ENCODE assay signal across 21 cellular contexts in genomic region chr12:56753566-56753965, GRCh38. TPM values are rescaled to one million over a fixed set of nuclear protein-coding genes. Genes with fewer than 3 reads are reported as not detected.
DNase-seq lines count a peak whose midpoint lies in the region; ATAC-seq and TF ChIP-seq lines count a peak whose summit lies in the region.
"Had no signal": no experiment of that assay in that cellular context is flagged by ENCODE, and none has a peak within 500 bp of the region (broad histone marks: within the 10 kb centered on the region; RNA-seq: fewer than 3 reads in every experiment).

No MANE protein-coding gene starts in this region.

- H3K4me1 ChIP-seq in CD4-positive, CD25-positive, alpha-beta regulatory T cell (ENCODE audit: control insufficient read depth, insufficient read depth, low read length, poor library complexity, severe bottlenecking), result peaks cover 12% of the 10 kb centered on the region
- H3K4me1 ChIP-seq in CD8-positive, alpha-beta T cell (ENCODE audit: insufficient read depth, low read length), result peaks cover 11% of the 10 kb centered on the region

- POLR2A ChIA-PET in CD8-positive, alpha-beta T cell (lab: Charles Lee), result no interaction called here

- H3K27ac Mint-ChIP-seq in CD4-positive, CD25-positive, alpha-beta regulatory T cell, result no peak overlapping the region
- H3K27ac Mint-ChIP-seq in CD8-positive, alpha-beta T cell, result peak overlapping the region; percentile 66
- no peak overlapping the region for H3K27ac Mint-ChIP-seq in T-helper 17 cell
- H3K27ac Mint-ChIP-seq: activated B cell treated with CpG ODN at 0.5 μM for 24 hours had no signal

- intact Hi-C loops in CD8-positive, alpha-beta T cell (cut with DNase I, micrococcal nuclease), result loop anchor here (2.0 kb wide), 2 partner anchors 117 to 309 kb away; no protein-coding TSS in a partner anchor

- peak overlapping the region; percentile 77 to 93 (median 82) for H3K4me3 Mint-ChIP-seq in CD4-positive, CD25-positive, alpha-beta regulatory T cell
- peak overlapping the region; percentile 60 for H3K4me3 Mint-ChIP-seq in CD8-positive, alpha-beta T cell
- H3K4me3 Mint-ChIP-seq in T-helper 17 cell, result peak overlapping the region; percentile 64
- H3K4me3 Mint-ChIP-seq: activated B cell treated with CpG ODN at 0.5 μM for 24 hours had no signal

- no peak overlapping the region for H3K4me3 ChIP-seq in CD4-positive, CD25-positive, alpha-beta regulatory T cell (ENCODE audit: low read depth, low read length)
- no peak overlapping the region for H3K4me3 ChIP-seq in CD8-positive, alpha-beta T cell (ENCODE audit: low read depth, low read length)
- H3K4me3 ChIP-seq: right atrium auricular region had no signal

- H3K36me3 ChIP-seq in CD4-positive, CD25-positive, alpha-beta regulatory T cell (ENCODE audit: control insufficient read depth, insufficient read depth, low read length), result peaks cover 7% of the 10 kb centered on the region
- no peaks in the 10 kb centered on the region for H3K36me3 ChIP-seq in CD8-positive, alpha-beta T cell (ENCODE audit: insufficient read depth, low read length)
- H3K36me3 ChIP-seq: right atrium auricular region had no signal

- ATAC-seq in CD4-positive, CD25-positive, alpha-beta regulatory T cell (ENCODE audit: low read depth in 2 of 2), result no peak
- no peak for ATAC-seq in CD8-positive, alpha-beta T cell
- no peak for ATAC-seq in T-helper 17 cell
- ATAC-seq in HG02870 (IDR thresholded peaks at IDR 0.05; ENCODE audit: unreplicated experiment), result no peak
- no peak for ATAC-seq in HG03469 (IDR thresholded peaks at IDR 0.05; ENCODE audit: unreplicated experiment)

- H3K27ac ChIP-seq in CD4-positive, CD25-positive, alpha-beta regulatory T cell (ENCODE audit: insufficient read depth, low read length, poor library complexity, severe bottlenecking), result no peak overlapping the region
- no peak overlapping the region for H3K27ac ChIP-seq in CD8-positive, alpha-beta T cell (ENCODE audit: low read depth, low read length)
- H3K27ac ChIP-seq: epithelial cell of prostate, right atrium auricular region had no signal

- H3K27me3 Mint-ChIP-seq in CD4-positive, CD25-positive, alpha-beta regulatory T cell, result peaks cover 7% of the 10 kb centered on the region
- no peaks in the 10 kb centered on the region for H3K27me3 Mint-ChIP-seq in CD8-positive, alpha-beta T cell (ENCODE audit: low read depth)
- H3K27me3 Mint-ChIP-seq in T-helper 17 cell, result no peaks in the 10 kb centered on the region
- H3K27me3 Mint-ChIP-seq: activated B cell treated with CpG ODN at 0.5 μM for 24 hours had no signal

- H3K4me1 Mint-ChIP-seq in CD4-positive, CD25-positive, alpha-beta regulatory T cell, result peaks cover 15 to 44% (median 33%) of the 10 kb centered on the region in 4 donors
- peaks cover 22% of the 10 kb centered on the region for H3K4me1 Mint-ChIP-seq in CD8-positive, alpha-beta T cell (ENCODE audit: low read depth)
- H3K4me1 Mint-ChIP-seq in T-helper 17 cell, result peaks cover 28% of the 10 kb centered on the region

- no peaks in the 10 kb centered on the region for H3K27me3 ChIP-seq in CD4-positive, CD25-positive, alpha-beta regulatory T cell (ENCODE audit: control insufficient read depth, insufficient read depth, low read length)
- H3K27me3 ChIP-seq in CD8-positive, alpha-beta T cell (ENCODE audit: insufficient read depth, low read length), result no peaks in the 10 kb centered on the region
- H3K27me3 ChIP-seq: right atrium auricular region had no signal

- peaks cover 0 to under 1% of the 10 kb centered on the region in 2 experiments for H3K9me3 ChIP-seq in CD4-positive, CD25-positive, alpha-beta regulatory T cell (ENCODE audit: control insufficient read depth in 2 of 2, low read length in 2 of 2)
- H3K9me3 ChIP-seq in CD8-positive, alpha-beta T cell (ENCODE audit: low read length), result no peaks in the 10 kb centered on the region
- no peaks in the 10 kb centered on the region for H3K9me3 ChIP-seq in T-helper 17 cell (ENCODE audit: control insufficient read depth, low read length, poor library complexity, severe bottlenecking)

- CTCF ChIA-PET in CD8-positive, alpha-beta T cell (lab: Charles Lee), result interaction anchor here (1.5 to 10.2 kb wide), 3 partner anchors 234 to 359 kb away, joined by 6 to 78 read pairs (median 6); no protein-coding TSS in a partner anchor

- peaks cover 16% of the 10 kb centered on the region for H3K36me3 Mint-ChIP-seq in CD4-positive, CD25-positive, alpha-beta regulatory T cell
- peaks cover 18% of the 10 kb centered on the region for H3K36me3 Mint-ChIP-seq in CD8-positive, alpha-beta T cell
- peaks cover 6% of the 10 kb centered on the region for H3K36me3 Mint-ChIP-seq in T-helper 17 cell (ENCODE audit: low read depth)

- TF ChIP-seq CTCF in CD8-positive, alpha-beta T cell (IDR thresholded peaks at IDR 0.05), result no peak

- peaks cover 0 to under 1% (median 0%) of the 10 kb centered on the region in 7 donors for H3K9me3 Mint-ChIP-seq in CD4-positive, CD25-positive, alpha-beta regulatory T cell
- H3K9me3 Mint-ChIP-seq in CD8-positive, alpha-beta T cell, result no peaks in the 10 kb centered on the region
- H3K9me3 Mint-ChIP-seq: activated B cell treated with CpG ODN at 0.5 μM for 24 hours had no signal

- TF ChIP-seq POLR2A in erythroblast (IDR thresholded peaks at IDR 0.05; ENCODE audit: low read length), result peak; percentile 45

- no peak for DNase-seq in CD4-positive, CD25-positive, alpha-beta regulatory T cell
- no peak for DNase-seq in CD8-positive, alpha-beta T cell
- no peak for DNase-seq in T-helper 17 cell
- peak; percentile 85 to 95 for DNase-seq in erythroblast (lab: John Stamatoyannopoulos, UW)
- no peak for DNase-seq in NCI-H345 treated with DMSO at 0.1 percent for 48 hours (lab: John Stamatoyannopoulos, UW; ENCODE audit: unreplicated experiment)
- DNase-seq in hypothalamus (lab: John Stamatoyannopoulos, UW), result no peak
- DNase-seq: activated B cell treated with CpG ODN at 0.5 μM for 24 hours; activated effector memory CD4-positive, alpha-beta T cell treated with Interleukin-2 at 50 U/mL for 16 hours; anterior cingulate cortex; COR-L47; foreskin fibroblast; HCEC 1CT; IMR-90; MM.1S; NCI-H1436 treated with DMSO at 0.1 percent for 48 hours; NCI-H526; stimulated activated CD4-positive, alpha-beta T cell treated with anti-CD3 and anti-CD28 coated beads, Interleukin-12 subunit alpha, Interleukin-12 subunit beta, amount 100 ng/mL, for 4 hours had no signal

RNA-seq across cellular contexts. Expression of gene PRIM1, which starts 1.4 kb away (rescaled TPM):
- 15.1 TPM for total RNA-seq in CD4-positive, CD25-positive, alpha-beta regulatory T cell
- polyA plus RNA-seq in CD4-positive, CD25-positive, alpha-beta regulatory T cell, result 10 to 100 TPM; 34.8 to 46.1 (median 36.9) TPM
- total RNA-seq in CD8-positive, alpha-beta T cell, result 1 to 10 TPM; 5.0 to 5.8 TPM
- 10 to 100 TPM; 11.3 to 14.4 TPM for total RNA-seq in T-helper 17 cell

RNA-seq across cellular contexts. Expression of gene HSD17B6, which starts 9.6 kb away (rescaled TPM):
- not detected for total RNA-seq in CD4-positive, CD25-positive, alpha-beta regulatory T cell
- under 1 TPM; 0.37 to 0.97 (median 0.89) TPM for polyA plus RNA-seq in CD4-positive, CD25-positive, alpha-beta regulatory T cell
- under 1 TPM in 1 of 2 experiments, not detected in 1; 0.31 TPM for total RNA-seq in CD8-positive, alpha-beta T cell
- total RNA-seq in T-helper 17 cell, result under 1 TPM in 1 of 2 donors, not detected in 1; 0.63 TPM

RNA-seq across cellular contexts. Expression of gene NACA, which starts 28.5 kb away (rescaled TPM):
- total RNA-seq in CD4-positive, CD25-positive, alpha-beta regulatory T cell, result 920 TPM
- 1,000 to 10,000 TPM; 1,082 to 1,280 (median 1,145) TPM for polyA plus RNA-seq in CD4-positive, CD25-positive, alpha-beta regulatory T cell
- 1,000 to 10,000 TPM; 1,373 to 1,407 TPM for total RNA-seq in CD8-positive, alpha-beta T cell
- total RNA-seq in T-helper 17 cell, result 1,000 to 10,000 TPM; 1,068 to 1,135 TPM

Comparison
In these comparisons a context has a peak if more than half of its experiments do, and no peak if none do; other contexts are left out.
1. DNase-seq: peak in erythroblast (2 of 2); none in CD4-positive, CD25-positive, alpha-beta regulatory T cell (0 of 3), CD8-positive, alpha-beta T cell (0 of 7), T-helper 17 cell (0 of 3), NCI-H345 treated with DMSO at 0.1 percent for 48 hours (single experiment) and hypothalamus (0 of 51).
2. Peak in every context shown above with its lines, with median percentiles within 50 percentile points of each other: H3K4me3 Mint-ChIP-seq.